ENCODE assay signal across 13 cellular contexts in genomic region chr19:3136684-3137055, GRCh38. TPM values are rescaled to one million over a fixed set of nuclear protein-coding genes. Genes with fewer than 3 reads are reported as not detected.
DNase-seq lines count a peak whose midpoint lies in the region; ATAC-seq, FAIRE-seq and TF ChIP-seq lines count a peak whose summit lies in the region.
"Had no signal": no experiment of that assay in that cellular context is flagged by ENCODE, and none has a peak within 500 bp of the region (broad histone marks: within the 10 kb centered on the region; RNA-seq: fewer than 3 reads in every experiment).

No MANE protein-coding gene starts in this region.

- CTCF ChIA-PET in activated CD4-positive, alpha-beta T cell treated with anti-CD3 and anti-CD28 coated beads for 36 hours (lab: Charles Lee) = interaction anchor here (0.7 to 2.5 kb wide), 4 partner anchors 8 to 174 kb away, joined by 3 to 12 read pairs (median 6); no protein-coding TSS in a partner anchor
- CTCF ChIA-PET in activated CD8-positive, alpha-beta T cell treated with anti-CD3 and anti-CD28 coated beads for 36 hours (lab: Charles Lee) = interaction anchor here (1.0 to 6.0 kb wide), 5 partner anchors 10 to 61 kb away, joined by 3 to 24 read pairs (median 3); no protein-coding TSS in a partner anchor

- H3K4me3 ChIP-seq in subcutaneous abdominal adipose tissue (ENCODE audit: low read depth in 1 of 5, low read length in 5 of 5) (peak overlapping the region; percentile 11 to 70 (median 48)), kidney (ENCODE audit: low read length in 2 of 2) (no peak overlapping the region)
- H3K4me3 ChIP-seq: neural progenitor cell had no signal

- H3K27ac Mint-ChIP-seq in activated CD4-positive, alpha-beta T cell treated with anti-CD3 and anti-CD28 coated beads for 36 hours = peak overlapping the region; percentile 72
- H3K27ac Mint-ChIP-seq in activated CD8-positive, alpha-beta T cell treated with anti-CD3 and anti-CD28 coated beads for 36 hours = peak overlapping the region; percentile 25
- H3K27ac Mint-ChIP-seq: neural progenitor cell had no signal

- peak overlapping the region; percentile 92 for H3K27ac ChIP-seq in foreskin keratinocyte
- H3K27ac ChIP-seq in subcutaneous abdominal adipose tissue (ENCODE audit: low read depth, low read length) = peak overlapping the region; percentile 54
- peak overlapping the region in 1 of 2 donors; percentile 63 for H3K27ac ChIP-seq in kidney (ENCODE audit: low read depth in 2 of 2, low read length in 2 of 2)
- H3K27ac ChIP-seq: KMS-11, neural progenitor cell had no signal

- peaks cover 47% of the 10 kb centered on the region for H3K4me1 Mint-ChIP-seq in activated CD4-positive, alpha-beta T cell treated with anti-CD3 and anti-CD28 coated beads for 36 hours
- H3K4me1 Mint-ChIP-seq in activated CD8-positive, alpha-beta T cell treated with anti-CD3 and anti-CD28 coated beads for 36 hours (ENCODE audit: low read depth) = peaks cover 38% of the 10 kb centered on the region

- H3K36me3 ChIP-seq in subcutaneous abdominal adipose tissue (ENCODE audit: control insufficient read depth in 5 of 5, insufficient read depth in 5 of 5, low read length in 5 of 5) (no peaks in the 10 kb centered on the region), kidney (ENCODE audit: control insufficient read depth in 1 of 2, insufficient read depth in 2 of 2, low read length in 2 of 2) (no peaks in the 10 kb centered on the region)
- H3K36me3 ChIP-seq: neural progenitor cell had no signal

- intact Hi-C loops in activated CD4-positive, alpha-beta T cell treated with anti-CD3 and anti-CD28 coated beads for 36 hours (cut with DNase I, micrococcal nuclease) = no loop called here
- intact Hi-C loops in activated CD8-positive, alpha-beta T cell treated with anti-CD3 and anti-CD28 coated beads for 36 hours (cut with micrococcal nuclease) = no loop called here
- intact Hi-C loops in kidney (cut with DNase I) = no loop called here

- FAIRE-seq in kidney (lab: Jason Lieb, UNC) = no peak
- FAIRE-seq: A204.1 had no signal

- H3K9me3 Mint-ChIP-seq in activated CD4-positive, alpha-beta T cell treated with anti-CD3 and anti-CD28 coated beads for 36 hours (ENCODE audit: low read depth) = peaks cover 4% of the 10 kb centered on the region
- H3K9me3 Mint-ChIP-seq in activated CD8-positive, alpha-beta T cell treated with anti-CD3 and anti-CD28 coated beads for 36 hours = peaks cover 6% of the 10 kb centered on the region
- H3K9me3 Mint-ChIP-seq: neural progenitor cell had no signal

- peak overlapping the region in 3 of 5 donors; percentile 53 to 76 (median 68) for H3K9ac ChIP-seq in subcutaneous abdominal adipose tissue (ENCODE audit: low read length in 5 of 5)
- peak overlapping the region in 1 of 2 donors; percentile 34 for H3K9ac ChIP-seq in kidney (ENCODE audit: low read length in 2 of 2)
- H3K9ac ChIP-seq: KMS-11, neural progenitor cell had no signal

- H3K4me3 Mint-ChIP-seq in activated CD4-positive, alpha-beta T cell treated with anti-CD3 and anti-CD28 coated beads for 36 hours = peak overlapping the region; percentile 79
- H3K4me3 Mint-ChIP-seq in activated CD8-positive, alpha-beta T cell treated with anti-CD3 and anti-CD28 coated beads for 36 hours = peak overlapping the region; percentile 74
- H3K4me3 Mint-ChIP-seq: neural progenitor cell had no signal

- no peak for TF ChIP-seq CTCF in activated CD8-positive, alpha-beta T cell treated with anti-CD3 and anti-CD28 coated beads for 36 hours (IDR thresholded peaks at IDR 0.05)
- TF ChIP-seq CTCF in foreskin keratinocyte (conservative IDR thresholded peaks at IDR 0.05) = no peak
- TF ChIP-seq CTCF in kidney (IDR thresholded peaks at IDR 0.05; ENCODE audit: borderline replicate concordance, extremely low read depth, insufficient read depth) = no peak

- no peak for ATAC-seq in activated CD4-positive, alpha-beta T cell treated with anti-CD3 and anti-CD28 coated beads for 36 hours
- ATAC-seq in activated CD8-positive, alpha-beta T cell treated with anti-CD3 and anti-CD28 coated beads for 36 hours = no peak
- peak; percentile 77 for ATAC-seq in foreskin keratinocyte

- no peak for DNase-seq in activated CD4-positive, alpha-beta T cell treated with anti-CD3 and anti-CD28 coated beads for 36 hours
- DNase-seq in activated CD4-positive, alpha-beta T cell treated with anti-CD3 and anti-CD28 coated beads for 48 hours = no peak
- DNase-seq in activated CD8-positive, alpha-beta T cell treated with anti-CD3 and anti-CD28 coated beads for 36 hours = no peak
- DNase-seq in foreskin keratinocyte (peak; percentile 76 to 86), RPMI8226 (no peak), kidney (no peak)
- DNase-seq in effector CD8-positive, alpha-beta T cell (lab: John Stamatoyannopoulos, UW) = no peak
- DNase-seq: aorta, GF-D8 had no signal

- POLR2A ChIA-PET in activated CD4-positive, alpha-beta T cell treated with anti-CD3 and anti-CD28 coated beads for 36 hours (lab: Charles Lee) = no interaction called here
- POLR2A ChIA-PET in activated CD8-positive, alpha-beta T cell treated with anti-CD3 and anti-CD28 coated beads for 36 hours (lab: Charles Lee) = interaction anchor here (0.6 to 1.0 kb wide), 2 partner anchors 43 to 101 kb away, joined by 3 read pairs; no protein-coding TSS in a partner anchor

- no peaks in the 10 kb centered on the region for H3K9me3 ChIP-seq in subcutaneous abdominal adipose tissue (ENCODE audit: control insufficient read depth in 5 of 5, low read length in 5 of 5)
- H3K9me3 ChIP-seq in kidney (ENCODE audit: control insufficient read depth in 1 of 2, low read length in 2 of 2) = peaks cover 0 to 4% of the 10 kb centered on the region in 2 donors

- H3K27me3 ChIP-seq in foreskin keratinocyte (no peaks in the 10 kb centered on the region), subcutaneous abdominal adipose tissue (ENCODE audit: control insufficient read depth in 5 of 5, insufficient read depth in 4 of 5, low read length in 5 of 5) (peaks cover 0 to 7% (median 0%) of the 10 kb centered on the region in 5 donors)
- H3K27me3 ChIP-seq: neural progenitor cell had no signal

- H3K36me3 Mint-ChIP-seq in activated CD4-positive, alpha-beta T cell treated with anti-CD3 and anti-CD28 coated beads for 36 hours (ENCODE audit: low read depth) = peaks cover 17% of the 10 kb centered on the region
- peaks cover 12% of the 10 kb centered on the region for H3K36me3 Mint-ChIP-seq in activated CD8-positive, alpha-beta T cell treated with anti-CD3 and anti-CD28 coated beads for 36 hours (ENCODE audit: low read depth)
- H3K36me3 Mint-ChIP-seq: neural progenitor cell had no signal

- H3K4me1 ChIP-seq in foreskin keratinocyte (peaks cover 4% of the 10 kb centered on the region), subcutaneous abdominal adipose tissue (ENCODE audit: control insufficient read depth in 5 of 5, insufficient read depth in 5 of 5, low read length in 5 of 5) (peaks cover 2 to 31% (median 10%) of the 10 kb centered on the region in 5 donors), kidney (ENCODE audit: control insufficient read depth in 1 of 2, insufficient read depth in 1 of 2, low read depth in 1 of 2, low read length in 2 of 2) (peaks cover 3% of the 10 kb centered on the region in 2 donors)
- H3K4me1 ChIP-seq: neural progenitor cell had no signal

- H3K27me3 Mint-ChIP-seq in activated CD4-positive, alpha-beta T cell treated with anti-CD3 and anti-CD28 coated beads for 36 hours = peaks cover 3% of the 10 kb centered on the region
- peaks cover 10% of the 10 kb centered on the region for H3K27me3 Mint-ChIP-seq in activated CD8-positive, alpha-beta T cell treated with anti-CD3 and anti-CD28 coated beads for 36 hours

RNA-seq across cellular contexts. Expression of gene GNA15, which starts 0.8 kb away (rescaled TPM):
- total RNA-seq in activated CD4-positive, alpha-beta T cell treated with anti-CD3 and anti-CD28 coated beads for 36 hours = 10 to 100 TPM; 64.9 to 70.9 TPM
- 10 to 100 TPM; 44.1 to 45.5 TPM for total RNA-seq in activated CD8-positive, alpha-beta T cell treated with anti-CD3 and anti-CD28 coated beads for 36 hours
- total RNA-seq in foreskin keratinocyte (114 and 130 TPM in 2 replicates), kidney (8.7 TPM)
- polyA plus RNA-seq in foreskin keratinocyte (109 and 126 TPM in 2 replicates), kidney (ENCODE audit: insufficient read depth, low read depth, low replicate concordance) (1.7 TPM)

RNA-seq across cellular contexts. Expression of gene S1PR4, which starts 41.9 kb away (rescaled TPM):
- 10 to 100 TPM; 29.0 to 32.2 TPM for total RNA-seq in activated CD4-positive, alpha-beta T cell treated with anti-CD3 and anti-CD28 coated beads for 36 hours
- total RNA-seq in activated CD8-positive, alpha-beta T cell treated with anti-CD3 and anti-CD28 coated beads for 36 hours = 10 to 100 TPM; 48.5 to 51.9 TPM
- total RNA-seq in foreskin keratinocyte (0.11 and 0.27 TPM in 2 replicates), kidney (5.1 TPM)
- polyA plus RNA-seq in foreskin keratinocyte (0.16 TPM in 1 of 2 replicates, not detected in the other), kidney (ENCODE audit: insufficient read depth, low read depth, low replicate concordance) (0.67 TPM)

RNA-seq across cellular contexts. Expression of gene GNA11, which starts 42.5 kb away (rescaled TPM):
- 10 to 100 TPM in 1 of 2 experiments, 1 to 10 TPM in 1; 7.3 to 13.2 TPM for total RNA-seq in activated CD4-positive, alpha-beta T cell treated with anti-CD3 and anti-CD28 coated beads for 36 hours
- 1 to 10 TPM; 5.2 to 5.4 TPM for total RNA-seq in activated CD8-positive, alpha-beta T cell treated with anti-CD3 and anti-CD28 coated beads for 36 hours
- total RNA-seq in foreskin keratinocyte (53.7 and 59.5 TPM in 2 replicates), kidney (69.4 TPM)
- polyA plus RNA-seq in foreskin keratinocyte (38.7 and 40.1 TPM in 2 replicates), kidney (ENCODE audit: insufficient read depth, low read depth, low replicate concordance) (43.9 TPM)

RNA-seq across cellular contexts. Expression of gene NCLN, which starts 49.1 kb away (rescaled TPM):
- 10 to 100 TPM; 55.6 to 58.2 TPM for total RNA-seq in activated CD4-positive, alpha-beta T cell treated with anti-CD3 and anti-CD28 coated beads for 36 hours
- 10 to 100 TPM; 55.9 to 56.8 TPM for total RNA-seq in activated CD8-positive, alpha-beta T cell treated with anti-CD3 and anti-CD28 coated beads for 36 hours
- total RNA-seq in foreskin keratinocyte (97.8 and 100 TPM in 2 replicates), kidney (43.3 TPM)
- polyA plus RNA-seq in foreskin keratinocyte (109 and 111 TPM in 2 replicates), kidney (ENCODE audit: insufficient read depth, low read depth, low replicate concordance) (63.2 TPM)

Comparison
In these comparisons a context has a peak if more than half of its experiments do, and no peak if none do; other contexts are left out.
1. DNase-seq: peak in foreskin keratinocyte (2 of 2); none in activated CD4-positive, alpha-beta T cell treated with anti-CD3 and anti-CD28 coated beads for 36 hours (single experiment), activated CD4-positive, alpha-beta T cell treated with anti-CD3 and anti-CD28 coated beads for 48 hours (single experiment), activated CD8-positive, alpha-beta T cell treated with anti-CD3 and anti-CD28 coated beads for 36 hours (single experiment), effector CD8-positive, alpha-beta T cell (single experiment), RPMI8226 (single experiment) and kidney (single experiment).
2. H3K4me3 ChIP-seq: peak in subcutaneous abdominal adipose tissue (5 of 5); none in kidney (0 of 2).